1 cellular context compared by ENCODE assay signal in the genomic region with DNA sequence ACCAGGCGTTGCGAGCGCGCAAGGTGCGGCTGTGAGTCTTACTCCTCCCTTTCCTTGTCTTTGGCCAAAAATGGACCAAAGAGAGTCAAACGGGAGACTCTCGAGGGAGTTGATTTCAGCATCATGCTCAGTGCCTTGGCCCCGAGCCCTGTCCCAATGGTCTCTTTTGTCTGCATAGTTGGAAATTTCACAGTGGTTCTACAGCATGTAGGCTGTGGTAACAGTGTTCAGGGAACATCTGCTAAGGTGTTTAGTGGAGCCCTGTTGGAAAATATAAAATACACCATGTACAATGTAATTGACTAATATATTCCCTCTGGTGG.
TF ChIP-seq lines count a peak whose summit lies in the region.

No MANE protein-coding gene starts in this region.

TF ChIP-seq in GM12878, 131 proteins besides CTCF, POLR2A, EP300 and RAD21 (continued from another document):
- TF ChIP-seq NKRF (conservative IDR thresholded peaks at IDR 0.05) (0 out of 2 replicates have a peak, but pooled peaks have one; percentile 2), CBX5 (IDR thresholded peaks at IDR 0.05; ENCODE audit: low read depth) (no peak), LARP7 (IDR thresholded peaks at IDR 0.05) (peak; percentile 38; the same call in 1 of the 2 replicates), FOXM1 (IDR thresholded peaks at IDR 0.05; ENCODE audit: low read depth, low read length) (no peak), REST (IDR thresholded peaks at IDR 0.05; ENCODE audit: low read depth, low read length) (no peak), SP1 (IDR thresholded peaks at IDR 0.05; ENCODE audit: low read depth, low read length) (no peak), GATAD2B (conservative IDR thresholded peaks at IDR 0.05; ENCODE audit: low read depth) (no peak), MYB (IDR thresholded peaks at IDR 0.05; ENCODE audit: borderline replicate concordance, low read depth, low read length) (no peak), E4F1 (IDR thresholded peaks at IDR 0.05; ENCODE audit: borderline replicate concordance, partially characterized antibody) (no peak), NFYA (IDR thresholded peaks at IDR 0.05; ENCODE audit: borderline replicate concordance, low read depth, low read length) (no peak), TCF3 (IDR thresholded peaks at IDR 0.05; ENCODE audit: borderline replicate concordance, insufficient read depth, low read depth, low read length) (no peak), SMARCA5 (IDR thresholded peaks at IDR 0.05) (0 out of 2 replicates have a peak, but pooled peaks have one; percentile 33), ZNF592 (IDR thresholded peaks at IDR 0.05) (no peak), ZNF687 (IDR thresholded peaks at IDR 0.05) (0 out of 2 replicates have a peak, but pooled peaks have one; percentile 25), IKZF1 (conservative IDR thresholded peaks at IDR 0.05) (0 out of 2 replicates have a peak, but pooled peaks have one; percentile 8), PML (IDR thresholded peaks at IDR 0.05; ENCODE audit: low read length) (no peak), MLLT1 (IDR thresholded peaks at IDR 0.05) (0 out of 2 replicates have a peak, but pooled peaks have one; percentile 8), SMAD1 (IDR thresholded peaks at IDR 0.05; ENCODE audit: low read depth, partially characterized antibody) (peak; percentile 21), PAX8 (IDR thresholded peaks at IDR 0.05) (no peak)
- TF ChIP-seq, protein P1, sequence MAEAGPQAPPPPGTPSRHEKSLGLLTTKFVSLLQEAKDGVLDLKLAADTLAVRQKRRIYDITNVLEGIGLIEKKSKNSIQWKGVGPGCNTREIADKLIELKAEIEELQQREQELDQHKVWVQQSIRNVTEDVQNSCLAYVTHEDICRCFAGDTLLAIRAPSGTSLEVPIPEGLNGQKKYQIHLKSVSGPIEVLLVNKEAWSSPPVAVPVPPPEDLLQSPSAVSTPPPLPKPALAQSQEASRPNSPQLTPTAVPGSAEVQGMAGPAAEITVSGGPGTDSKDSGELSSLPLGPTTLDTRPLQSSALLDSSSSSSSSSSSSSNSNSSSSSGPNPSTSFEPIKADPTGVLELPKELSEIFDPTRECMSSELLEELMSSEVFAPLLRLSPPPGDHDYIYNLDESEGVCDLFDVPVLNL (IDR thresholded peaks at IDR 0.05; ENCODE audit: low read depth, low read length): no peak
